ENCODE assay signal across 10 cellular contexts in genomic region chr2:168751104-168751768, GRCh38. TPM values are rescaled to one million over a fixed set of nuclear protein-coding genes. Genes with fewer than 3 reads are reported as not detected.
A peak's percentile ranks its signal among the peaks of the same experiment; 100 is the strongest.
DNase-seq lines count a peak whose midpoint lies in the region; ATAC-seq and TF ChIP-seq lines count a peak whose summit lies in the region.
"Had no signal": no experiment of that assay in that cellular context is flagged by ENCODE, and none has a peak within 500 bp of the region (broad histone marks: within the 10 kb centered on the region; RNA-seq: fewer than 3 reads in every experiment).

No MANE protein-coding gene starts in this region.

- peak overlapping the region; percentile 24 for H3K4me3 Mint-ChIP-seq in activated T-helper 1 cell treated with anti-CD3 and anti-CD28 coated beads, Interleukin-12 subunit alpha, Interleukin-12 subunit beta, Interleukin-2, Interleukin-4 antibody, amounts not matched to agents 30 ng/mL and 10 ng/mL and 1 ng/mL, durations not matched to agents 14 hours and 24 hours and 36 hours

- no peaks in the 10 kb centered on the region for H3K9me3 Mint-ChIP-seq in activated T-helper 1 cell treated with anti-CD3 and anti-CD28 coated beads, Interleukin-12 subunit alpha, Interleukin-12 subunit beta, Interleukin-2, Interleukin-4 antibody, amounts not matched to agents 30 ng/mL and 10 ng/mL and 1 ng/mL, durations not matched to agents 14 hours and 24 hours and 36 hours

- H3K36me3 Mint-ChIP-seq in activated T-helper 1 cell treated with anti-CD3 and anti-CD28 coated beads, Interleukin-12 subunit alpha, Interleukin-12 subunit beta, Interleukin-2, Interleukin-4 antibody, amounts not matched to agents 30 ng/mL and 10 ng/mL and 1 ng/mL, durations not matched to agents 14 hours and 24 hours and 36 hours (ENCODE audit: low read depth) = peaks cover 4% of the 10 kb centered on the region

- no peaks in the 10 kb centered on the region for H3K9me3 ChIP-seq in gastrocnemius medialis
- H3K9me3 ChIP-seq: neutrophil had no signal

- peaks cover 50% of the 10 kb centered on the region for H3K4me1 Mint-ChIP-seq in activated T-helper 1 cell treated with anti-CD3 and anti-CD28 coated beads, Interleukin-12 subunit alpha, Interleukin-12 subunit beta, Interleukin-2, Interleukin-4 antibody, amounts not matched to agents 30 ng/mL and 10 ng/mL and 1 ng/mL, durations not matched to agents 14 hours and 24 hours and 36 hours (ENCODE audit: low read depth)

- no peaks in the 10 kb centered on the region for H3K36me3 ChIP-seq in gastrocnemius medialis

- TF ChIP-seq POLR2A in gastrocnemius medialis (IDR thresholded peaks at IDR 0.05) = no peak

- ATAC-seq in GM19025 (IDR thresholded peaks at IDR 0.05; ENCODE audit: low read depth, unreplicated experiment) (peak; percentile 69), HG03045 (IDR thresholded peaks at IDR 0.05; ENCODE audit: unreplicated experiment) (peak; percentile 57), gastrocnemius medialis (no peak)

- intact Hi-C loops in activated T-helper 1 cell treated with anti-CD3 and anti-CD28 coated beads, Interleukin-12 subunit alpha, Interleukin-12 subunit beta, Interleukin-2, Interleukin-4 antibody, amounts not matched to agents 30 ng/mL and 10 ng/mL and 1 ng/mL, durations not matched to agents 14 hours and 24 hours and 36 hours (cut with micrococcal nuclease) = loop anchor here (1.0 to 5.0 kb wide), 4 partner anchors 32 to 420 kb away; no protein-coding TSS in a partner anchor
- intact Hi-C loops in gastrocnemius medialis (cut with DNase I; ENCODE audit: low total_unique reads) = no loop called here
- intact Hi-C loops in posterior vena cava (cut with DNase I) = loop anchor here in 1 of 2 donors (10.0 kb wide), 1 partner anchor 406 kb away; no protein-coding TSS in a partner anchor

- peaks cover 6 to 24% of the 10 kb centered on the region in 2 donors for H3K4me1 ChIP-seq in gastrocnemius medialis

- H3K27me3 Mint-ChIP-seq in activated T-helper 1 cell treated with anti-CD3 and anti-CD28 coated beads, Interleukin-12 subunit alpha, Interleukin-12 subunit beta, Interleukin-2, Interleukin-4 antibody, amounts not matched to agents 30 ng/mL and 10 ng/mL and 1 ng/mL, durations not matched to agents 14 hours and 24 hours and 36 hours (ENCODE audit: insufficient read depth) = no peaks in the 10 kb centered on the region

- H3K27ac ChIP-seq in gastrocnemius medialis = no peak overlapping the region
- H3K27ac ChIP-seq: neutrophil had no signal

- H3K4me3 ChIP-seq in gastrocnemius medialis = no peak overlapping the region

- H3K27ac Mint-ChIP-seq in activated T-helper 1 cell treated with anti-CD3 and anti-CD28 coated beads, Interleukin-12 subunit alpha, Interleukin-12 subunit beta, Interleukin-2, Interleukin-4 antibody, amounts not matched to agents 30 ng/mL and 10 ng/mL and 1 ng/mL, durations not matched to agents 14 hours and 24 hours and 36 hours = peak overlapping the region; percentile 42

- H3K27me3 ChIP-seq in gastrocnemius medialis = no peaks in the 10 kb centered on the region
- H3K27me3 ChIP-seq: neutrophil had no signal

- in situ Hi-C loops in gastrocnemius medialis (cut with MboI; ENCODE audit: low sequenced_read_pairs in 4 of 4) = loop anchor here in 2 of 4 donors (5.0 to 10.0 kb wide), 2 partner anchors 404 to 406 kb away; no protein-coding TSS in a partner anchor

- DNase-seq in DMS53 (lab: John Stamatoyannopoulos, UW) = peak; percentile 52
- peak; percentile 12 for DNase-seq in activated T-helper 1 cell treated with anti-CD3 and anti-CD28 coated beads, Interleukin-12 subunit alpha, Interleukin-12 subunit beta, Interleukin-2, Interleukin-4 antibody, amounts not matched to agents 30 ng/mL and 10 ng/mL and 1 ng/mL, durations not matched to agents 14 hours and 24 hours and 36 hours (ENCODE audit: low spot score)
- DNase-seq in cerebellar nuclear complex (lab: John Stamatoyannopoulos, UW) = no peak
- DNase-seq in gastrocnemius medialis = no peak
- DNase-seq in NCI-H748 treated with DMSO at 0.1 percent for 48 hours (lab: John Stamatoyannopoulos, UW) = no peak
- no peak for DNase-seq in posterior vena cava (ENCODE audit: low spot score)
- DNase-seq: MM.1S had no signal

- TF ChIP-seq CTCF in gastrocnemius medialis (IDR thresholded peaks at IDR 0.05 in 4 of 5, conservative IDR thresholded peaks at IDR 0.05 in 1 of 5) = no peak

RNA-seq across cellular contexts. Expression of gene NOSTRIN, which starts 51.2 kb away (rescaled TPM):
- total RNA-seq in activated T-helper 1 cell treated with anti-CD3 and anti-CD28 coated beads, Interleukin-12 subunit alpha, Interleukin-12 subunit beta, Interleukin-2, Interleukin-4 antibody, amounts not matched to agents 30 ng/mL and 10 ng/mL and 1 ng/mL, durations not matched to agents 14 hours and 24 hours and 36 hours = not detected in 2 replicates
- 10 to 100 TPM in 1 of 4 donors, 1 to 10 TPM in 3; 5.0 to 16.1 (median 6.4) TPM for total RNA-seq in gastrocnemius medialis
- total RNA-seq in posterior vena cava = 10 to 100 TPM; 18.7 to 21.3 TPM

Comparison
In these comparisons a context has a peak if more than half of its experiments do, and no peak if none do; other contexts are left out.
1. DNase-seq: peak in DMS53 (single experiment) and activated T-helper 1 cell treated with anti-CD3 and anti-CD28 coated beads, Interleukin-12 subunit alpha, Interleukin-12 subunit beta, Interleukin-2, Interleukin-4 antibody, amounts not matched to agents 30 ng/mL and 10 ng/mL and 1 ng/mL, durations not matched to agents 14 hours and 24 hours and 36 hours (single experiment); none in cerebellar nuclear complex (0 of 2), gastrocnemius medialis (0 of 2), NCI-H748 treated with DMSO at 0.1 percent for 48 hours (single experiment) and posterior vena cava (single experiment).
2. ATAC-seq: peak in GM19025 (single experiment) and HG03045 (single experiment); none in gastrocnemius medialis (0 of 2).